In the genomic region with DNA sequence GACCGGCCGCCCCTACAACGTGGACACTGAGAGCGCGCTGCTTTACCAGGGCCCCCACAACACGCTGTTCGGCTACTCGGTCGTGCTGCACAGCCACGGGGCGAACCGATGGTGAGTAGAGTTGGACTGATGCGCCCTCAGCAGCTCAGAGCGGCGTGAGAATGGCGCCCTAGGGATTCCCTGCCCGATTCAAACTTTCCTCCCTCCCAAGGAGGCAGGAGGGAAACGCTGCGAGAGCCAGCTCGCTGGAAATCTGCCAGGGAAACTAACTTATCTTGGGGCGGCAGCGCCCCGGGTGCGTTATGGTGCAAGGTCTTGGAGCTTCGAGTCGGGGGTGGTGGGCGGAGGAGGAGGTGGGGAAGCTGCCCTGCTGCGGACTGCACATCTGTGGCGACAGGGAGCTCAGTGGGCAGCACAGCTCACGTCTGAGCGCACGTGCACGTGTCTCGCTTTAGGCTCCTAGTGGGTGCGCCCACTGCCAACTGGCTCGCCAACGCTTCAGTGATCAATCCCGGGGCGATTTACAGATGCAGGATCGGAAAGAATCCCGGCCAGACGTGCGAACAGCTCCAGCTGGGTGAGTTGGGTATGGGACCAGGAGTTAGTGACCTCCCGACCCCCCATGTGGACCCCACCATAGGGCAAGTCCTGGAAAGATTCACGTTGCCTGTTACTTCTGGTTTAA, we compare ENCODE assay signal across 8 cellular contexts. TPM values are rescaled to one million over a fixed set of nuclear protein-coding genes. Genes with fewer than 3 reads are reported as not detected.
DNase-seq lines count a peak whose midpoint lies in the region; ATAC-seq and TF ChIP-seq lines count a peak whose summit lies in the region.

No MANE protein-coding gene starts in this region.

- H3K4me1 Mint-ChIP-seq in T-helper 2 cell treated with Interferon-gamma antibody and Interleukin-4, amounts not matched to agents 5 μg/mL and 100 μg/mL, for 36 hours (ENCODE audit: low read depth) = peaks cover 55% of the 10 kb centered on the region

- H2AFZ ChIP-seq in ACC112 (ENCODE audit: low read length, unreplicated experiment) = peak overlapping the region; percentile 87

- peak; percentile 59 for DNase-seq in T-helper 2 cell treated with Interferon-gamma antibody and Interleukin-4, amounts not matched to agents 5 μg/mL and 100 μg/mL, for 36 hours (ENCODE audit: low spot score)
- peak; percentile 10 to 26 (median 17) for DNase-seq in body of pancreas
- DNase-seq in left colon = peak; percentile 34 to 60
- peak; percentile 43 to 61 for DNase-seq in stimulated activated CD4-positive, alpha-beta T cell treated with anti-CD3 and anti-CD28 coated beads, Interleukin-4, amount 100 ng/mL, for 4 hours
- no peak for DNase-seq in DMS114 treated with DMSO at 0.1 percent for 48 hours (lab: John Stamatoyannopoulos, UW; ENCODE audit: unreplicated experiment)

- H3K27me3 Mint-ChIP-seq in T-helper 2 cell treated with Interferon-gamma antibody and Interleukin-4, amounts not matched to agents 5 μg/mL and 100 μg/mL, for 36 hours (ENCODE audit: low read depth) = no peaks in the 10 kb centered on the region

- peak overlapping the region; percentile 92 for H3K4me3 Mint-ChIP-seq in T-helper 2 cell treated with Interferon-gamma antibody and Interleukin-4, amounts not matched to agents 5 μg/mL and 100 μg/mL, for 36 hours

- H3K27ac Mint-ChIP-seq in T-helper 2 cell treated with Interferon-gamma antibody and Interleukin-4, amounts not matched to agents 5 μg/mL and 100 μg/mL, for 36 hours = peak overlapping the region; percentile 93

- H3K4me1 ChIP-seq in ACC112 (ENCODE audit: control insufficient read depth, insufficient read depth, low read length, unreplicated experiment) (peaks cover 40% of the 10 kb centered on the region), body of pancreas (peaks cover 17% of the 10 kb centered on the region)

- H3K79me2 ChIP-seq in ACC112 (ENCODE audit: control insufficient read depth, insufficient read depth, low read length, unreplicated experiment) = peaks cover 28% of the 10 kb centered on the region

- intact Hi-C loops in body of pancreas (cut with DNase I) = no loop called here
- intact Hi-C loops in left colon (cut with DNase I, micrococcal nuclease) = no loop called here

- H3K9me3 Mint-ChIP-seq in T-helper 2 cell treated with Interferon-gamma antibody and Interleukin-4, amounts not matched to agents 5 μg/mL and 100 μg/mL, for 36 hours = no peaks in the 10 kb centered on the region

- no peak for TF ChIP-seq CTCF in body of pancreas (IDR thresholded peaks at IDR 0.05)

- H3K4me3 ChIP-seq in ACC112 (ENCODE audit: low read depth, low read length) = peak overlapping the region; percentile 89
- peak overlapping the region in 1 of 2 donors; percentile 10 for H3K4me3 ChIP-seq in body of pancreas

- TF ChIP-seq POLR2A in GM19193 (IDR thresholded peaks at IDR 0.05; ENCODE audit: extremely low read depth, insufficient read depth, insufficient read length) (peak; percentile 63), body of pancreas (IDR thresholded peaks at IDR 0.05) (no peak)

- no peaks in the 10 kb centered on the region for H3K36me3 ChIP-seq in ACC112 (ENCODE audit: insufficient read depth, low read length)
- no peaks in the 10 kb centered on the region for H3K36me3 ChIP-seq in body of pancreas (replicated peaks in 1 of 2; ENCODE audit: insufficient read depth in 1 of 2, low read depth in 2 of 2)

- H3K36me3 Mint-ChIP-seq in T-helper 2 cell treated with Interferon-gamma antibody and Interleukin-4, amounts not matched to agents 5 μg/mL and 100 μg/mL, for 36 hours (ENCODE audit: low read depth) = peaks cover 52% of the 10 kb centered on the region

- peak; percentile 18 for ATAC-seq in HG03460 (IDR thresholded peaks at IDR 0.05; ENCODE audit: unreplicated experiment)
- peak; percentile 28 for ATAC-seq in body of pancreas
- ATAC-seq in left colon = peak; percentile 41

- no peaks in the 10 kb centered on the region for H3K27me3 ChIP-seq in ACC112 (ENCODE audit: insufficient read depth, low read length)
- peaks cover 0 to 18% of the 10 kb centered on the region in 2 donors for H3K27me3 ChIP-seq in body of pancreas

- H3K27ac ChIP-seq in ACC112 (ENCODE audit: low read depth, low read length) (peak overlapping the region; percentile 5; the same call in 1 of the 2 replicates), body of pancreas (peak overlapping the region in 1 of 4 donors; percentile 49)

- WGBS in body of pancreas, 2 donors = 2 to 3% methylated on average over 26 to 45 of the region's 45 CpGs

- no peaks in the 10 kb centered on the region for H3K9me3 ChIP-seq in body of pancreas

RNA-seq across cellular contexts. Expression of a gene that starts 0.7 kb away (rescaled TPM):
- total RNA-seq in body of pancreas (1 to 10 TPM; 3.4 to 4.3 TPM), left colon (10 to 100 TPM in 1 of 2 donors, 1 to 10 TPM in 1; 3.0 to 12.0 TPM)
